16 cellular contexts compared by ENCODE assay signal in the genomic region with DNA sequence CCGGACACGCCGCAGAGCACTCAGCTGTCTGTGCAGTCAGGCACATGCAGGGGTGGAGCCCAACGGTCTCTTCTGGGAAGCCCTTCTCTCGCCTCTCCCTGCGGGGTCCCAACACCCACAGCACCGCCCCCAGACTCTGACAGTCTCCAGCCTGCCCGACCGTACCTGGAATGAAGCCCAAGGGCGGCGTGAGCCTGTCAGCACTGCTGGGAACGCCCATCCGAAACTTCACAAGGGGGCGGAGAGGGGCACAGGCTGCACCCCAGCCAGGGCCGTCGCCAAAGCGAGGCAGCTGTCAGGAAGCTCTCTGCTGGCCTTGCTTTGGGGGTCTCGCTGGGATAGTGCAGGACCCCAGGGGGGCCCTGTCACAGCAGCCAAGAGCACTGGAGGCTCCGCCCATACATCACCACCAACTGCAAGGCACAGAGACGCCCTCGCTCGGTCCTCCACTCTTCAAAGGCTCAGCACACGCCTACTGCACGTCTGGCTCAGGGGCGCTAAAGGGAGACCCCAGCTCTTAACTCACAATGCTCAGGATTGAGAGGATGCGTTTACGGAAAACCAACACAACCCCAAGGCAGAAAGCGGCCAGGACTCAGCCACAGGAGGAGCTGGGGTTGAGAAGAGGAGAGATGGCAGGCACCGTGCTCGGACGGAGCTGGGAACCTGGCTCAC.
"Had no signal": no experiment of that assay in that cellular context is flagged by ENCODE, and none has a peak within 500 bp of the region (broad histone marks: within the 10 kb centered on the region; RNA-seq: fewer than 3 reads in every experiment).

No MANE protein-coding gene starts in this region.

- H3K4me3 ChIP-seq: gastrocnemius medialis, heart left ventricle, mucosa of descending colon had no signal

- H3K27ac Mint-ChIP-seq: naive thymus-derived CD4-positive, alpha-beta T cell; T-helper 2 cell treated with Interferon-gamma antibody and Interleukin-4, amounts not matched to agents 5 μg/mL and 100 μg/mL, for 36 hours had no signal

- DNase-seq: activated CD4-positive, alpha-beta T cell treated with anti-CD3 and anti-CD28 coated beads, Interleukin-2, amount 50 U/mL, for 48 hours; activated effector memory CD4-positive, alpha-beta T cell treated with Interleukin-2 at 50 U/mL for 16 hours; activated naive CD4-positive, alpha-beta T cell treated with anti-CD3 and anti-CD28 coated beads, Interleukin-2, amount 50 U/mL, for 16 hours; activated T-cell treated with anti-CD3 and anti-CD28 coated beads, Interleukin-2, amount 50 U/mL, for 1 hour; left colon; mammary epithelial cell; mucosa of descending colon; naive thymus-derived CD4-positive, alpha-beta T cell; small intestine; stimulated activated CD4-positive, alpha-beta T cell treated with anti-CD3 and anti-CD28 coated beads, Interleukin-4, amount 100 ng/mL, for 4 hours; stimulated activated CD8-positive, alpha-beta memory T cell treated with anti-CD3 and anti-CD28 coated beads, Interleukin-4, amount 100 ng/mL, for 48 hours; stimulated activated naive CD4-positive, alpha-beta T cell treated with Interleukin-2 at 50 U/mL for 16 hours; SW 1271 had no signal

- H3K36me3 ChIP-seq: gastrocnemius medialis had no signal

- H3K9me3 ChIP-seq: gastrocnemius medialis, heart left ventricle, mucosa of descending colon had no signal

- ATAC-seq: gastrocnemius medialis; heart left ventricle; left colon; mucosa of descending colon; naive thymus-derived CD4-positive, alpha-beta T cell had no signal

- H3K27me3 Mint-ChIP-seq: naive thymus-derived CD4-positive, alpha-beta T cell had no signal

- H3K27ac ChIP-seq: gastrocnemius medialis, heart left ventricle had no signal

- H3K4me3 Mint-ChIP-seq: naive thymus-derived CD4-positive, alpha-beta T cell; T-helper 2 cell treated with Interferon-gamma antibody and Interleukin-4, amounts not matched to agents 5 μg/mL and 100 μg/mL, for 36 hours had no signal

- H3K27me3 ChIP-seq: gastrocnemius medialis, heart left ventricle had no signal

- H3K9me3 Mint-ChIP-seq: T-helper 2 cell treated with Interferon-gamma antibody and Interleukin-4, amounts not matched to agents 5 μg/mL and 100 μg/mL, for 36 hours had no signal
